25 cellular contexts compared by ENCODE assay signal in the genomic region with DNA sequence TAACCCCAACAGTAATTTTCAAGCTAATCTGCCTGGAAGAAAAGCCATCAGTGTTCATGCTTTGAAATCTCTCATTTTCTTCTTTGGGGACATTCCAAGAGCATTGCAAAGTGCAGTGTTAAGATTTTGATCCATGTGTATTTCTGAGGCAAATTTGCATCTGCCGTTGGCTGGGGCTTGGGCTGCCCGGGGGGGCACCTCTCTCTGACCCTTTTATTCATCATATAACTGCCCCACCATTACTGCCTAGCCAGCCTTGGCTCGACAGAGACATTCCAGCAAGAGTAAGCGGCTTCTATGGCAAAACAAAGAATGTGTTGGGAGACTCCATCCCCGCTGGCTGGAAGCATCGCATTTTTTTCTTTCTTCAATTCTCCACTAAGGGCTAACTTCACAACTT.
DNase-seq lines count a peak whose midpoint lies in the region; ATAC-seq and TF ChIP-seq lines count a peak whose summit lies in the region.
"Had no signal": no experiment of that assay in that cellular context is flagged by ENCODE, and none has a peak within 500 bp of the region (broad histone marks: within the 10 kb centered on the region; RNA-seq: fewer than 3 reads in every experiment).

No MANE protein-coding gene starts in this region.

- H3K4me1 Mint-ChIP-seq in osteocyte (ENCODE audit: unreplicated experiment), result peaks cover 3% of the 10 kb centered on the region
- H3K4me1 Mint-ChIP-seq in activated CD4-positive, alpha-beta T cell treated with anti-CD3 and anti-CD28 coated beads for 36 hours, result no peaks in the 10 kb centered on the region
- H3K4me1 Mint-ChIP-seq: CD14-positive monocyte; CD8-positive, alpha-beta memory T cell had no signal

- H3K36me3 Mint-ChIP-seq in osteocyte (ENCODE audit: unreplicated experiment), result no peaks in the 10 kb centered on the region
- H3K36me3 Mint-ChIP-seq in activated CD4-positive, alpha-beta T cell treated with anti-CD3 and anti-CD28 coated beads for 36 hours (ENCODE audit: low read depth), result no peaks in the 10 kb centered on the region
- H3K36me3 Mint-ChIP-seq: CD14-positive monocyte; CD8-positive, alpha-beta memory T cell had no signal

- H3K27ac ChIP-seq in psoas muscle, result no peak overlapping the region
- H3K27ac ChIP-seq: 22Rv1, SJSA1 had no signal

- no peaks in the 10 kb centered on the region for H3K4me1 ChIP-seq in psoas muscle
- H3K4me1 ChIP-seq: BE2C, SJSA1 had no signal

- H3K4me3 Mint-ChIP-seq in osteocyte (ENCODE audit: unreplicated experiment), result no peak overlapping the region
- H3K4me3 Mint-ChIP-seq in activated CD4-positive, alpha-beta T cell treated with anti-CD3 and anti-CD28 coated beads for 36 hours, result no peak overlapping the region
- H3K4me3 Mint-ChIP-seq: CD14-positive monocyte had no signal

- H3K27me3 ChIP-seq in psoas muscle (ENCODE audit: insufficient read depth in 3 of 3, low read length in 2 of 3), result peaks cover 0 to 17% (median 0%) of the 10 kb centered on the region in 3 donors
- H3K27me3 ChIP-seq: BE2C, MG63, SJSA1 had no signal

- CTCF ChIA-PET in activated CD4-positive, alpha-beta T cell treated with anti-CD3 and anti-CD28 coated beads for 36 hours (lab: Charles Lee), result no interaction called here

- H3K27me3 Mint-ChIP-seq in osteocyte (ENCODE audit: unreplicated experiment), result peaks cover 19% of the 10 kb centered on the region
- peaks cover 22% of the 10 kb centered on the region for H3K27me3 Mint-ChIP-seq in activated CD4-positive, alpha-beta T cell treated with anti-CD3 and anti-CD28 coated beads for 36 hours

- no peaks in the 10 kb centered on the region for H3K9me3 Mint-ChIP-seq in osteocyte (ENCODE audit: unreplicated experiment)
- no peaks in the 10 kb centered on the region for H3K9me3 Mint-ChIP-seq in activated CD4-positive, alpha-beta T cell treated with anti-CD3 and anti-CD28 coated beads for 36 hours (ENCODE audit: low read depth)
- H3K9me3 Mint-ChIP-seq: CD8-positive, alpha-beta memory T cell had no signal

- no peaks in the 10 kb centered on the region for H3K36me3 ChIP-seq in psoas muscle (ENCODE audit: insufficient read depth in 1 of 2, low read depth in 1 of 2)
- H3K36me3 ChIP-seq: BE2C, MG63, SJSA1 had no signal

- H3K9me3 ChIP-seq in psoas muscle, result no peaks in the 10 kb centered on the region
- H3K9me3 ChIP-seq: BE2C, MG63 had no signal

- H3K4me3 ChIP-seq in psoas muscle, result no peak overlapping the region
- H3K4me3 ChIP-seq: MG63, SJSA1 had no signal

- WGBS in psoas muscle, 3 donors, result 17 to 27% (median 19%) methylated on average over 6 of the region's 6 CpGs

- no peak for ATAC-seq in HG03571 (IDR thresholded peaks at IDR 0.05; ENCODE audit: unreplicated experiment)
- no peak for ATAC-seq in psoas muscle
- no peak for ATAC-seq in activated CD4-positive, alpha-beta T cell treated with anti-CD3 and anti-CD28 coated beads for 36 hours
- ATAC-seq: PC-3 had no signal

- no peak overlapping the region for H3K27ac Mint-ChIP-seq in osteocyte (ENCODE audit: unreplicated experiment)
- no peak overlapping the region for H3K27ac Mint-ChIP-seq in activated CD4-positive, alpha-beta T cell treated with anti-CD3 and anti-CD28 coated beads for 36 hours
- H3K27ac Mint-ChIP-seq: CD14-positive monocyte; CD8-positive, alpha-beta memory T cell had no signal

- intact Hi-C loops in psoas muscle (cut with DNase I), result no loop called here
- intact Hi-C loops in activated CD4-positive, alpha-beta T cell treated with anti-CD3 and anti-CD28 coated beads for 36 hours (cut with DNase I, micrococcal nuclease), result no loop called here

- peak; percentile 46 for DNase-seq in activated effector memory CD4-positive, alpha-beta T cell treated with anti-CD3 and anti-CD28 coated beads, Interleukin-2, amount 50 U/mL, for 16 hours
- no peak for DNase-seq in activated effector memory CD4-positive, alpha-beta T cell treated with Interleukin-2 at 50 U/mL for 16 hours
- DNase-seq in islet precursor cell (peak; percentile 21), osteocyte (ENCODE audit: extremely low spot score, unreplicated experiment) (peak; percentile 68), psoas muscle (no peak)
- DNase-seq in activated CD4-positive, alpha-beta T cell treated with anti-CD3 and anti-CD28 coated beads for 36 hours, result no peak
- DNase-seq: BE2C; CD8-positive, alpha-beta memory T cell; DMS 273 treated with DMSO at 0.1 percent for 48 hours; DMS79; KBM-7; MG63; NCI-H1105 treated with DMSO at 0.1 percent for 48 hours; NCI-H146; NCI-H1930; NCI-H2107; NCI-H446 treated with DMSO at 0.1 percent for 48 hours; NCI-H526; NCI-H82; NK-92 treated with Interleukin-12 subunit alpha and Interleukin-12 subunit beta, amount 100 ng/mL, for 24 hours; PC-3 had no signal

- POLR2A ChIA-PET in activated CD4-positive, alpha-beta T cell treated with anti-CD3 and anti-CD28 coated beads for 36 hours (lab: Charles Lee), result no interaction called here

- TF ChIP-seq CTCF in osteocyte (IDR thresholded peaks at IDR 0.05) (no peak), psoas muscle (IDR thresholded peaks at IDR 0.05) (no peak)

Comparison
In these comparisons a context has a peak if more than half of its experiments do, and no peak if none do; other contexts are left out.
1. DNase-seq: peak in activated effector memory CD4-positive, alpha-beta T cell treated with anti-CD3 and anti-CD28 coated beads, Interleukin-2, amount 50 U/mL, for 16 hours (single experiment), islet precursor cell (single experiment) and osteocyte (single experiment); none in activated effector memory CD4-positive, alpha-beta T cell treated with Interleukin-2 at 50 U/mL for 16 hours (single experiment), psoas muscle (0 of 2) and activated CD4-positive, alpha-beta T cell treated with anti-CD3 and anti-CD28 coated beads for 36 hours (single experiment).